1 cellular context compared by ENCODE assay signal in genomic region chr12:4538207-4539160, GRCh38.
TF ChIP-seq lines count a peak whose summit lies in the region.

Gene RAD51AP1, plus strand, starts transcription at chr12:4538890. Its CDS starts 50 bp downstream, at chr12:4538940.

TF ChIP-seq in HepG2, 621 proteins besides CTCF, POLR2A, EP300 and RAD21 (continued from another document and continues in another):
- TF ChIP-seq MXI1 (IDR thresholded peaks at IDR 0.05; ENCODE audit: borderline replicate concordance, low read depth, low read length) (peak; percentile 72; the same call in 1 of the 3 replicates), TEAD3 (CRISPR knock-in tag; optimal IDR thresholded peaks at IDR 0.05; ENCODE audit: borderline replicate concordance) (peak; percentile 75), GMEB2 (CRISPR knock-in tag; IDR thresholded peaks at IDR 0.05; ENCODE audit: low read depth) (no peak), ZNF598 (CRISPR knock-in tag; IDR thresholded peaks at IDR 0.05; ENCODE audit: borderline replicate concordance) (no peak), JUNB (CRISPR knock-in tag; IDR thresholded peaks at IDR 0.05; ENCODE audit: borderline replicate concordance) (no peak; the same call in 1 of the 2 replicates), ZNF747 (CRISPR knock-in tag; IDR thresholded peaks at IDR 0.05; ENCODE audit: borderline replicate concordance) (no peak; the same call in 1 of the 2 replicates), HNRNPLL (IDR thresholded peaks at IDR 0.05; ENCODE audit: low read depth, low read length, poor library complexity, severe bottlenecking) (peak; percentile 28), TEAD2 (CRISPR knock-in tag; IDR thresholded peaks at IDR 0.05) (no peak), ZC3H4 (CRISPR knock-in tag; IDR thresholded peaks at IDR 0.05; ENCODE audit: borderline replicate concordance) (no peak), ZSCAN22 (CRISPR knock-in tag; IDR thresholded peaks at IDR 0.05) (no peak), ZNF674 (CRISPR knock-in tag; IDR thresholded peaks at IDR 0.05; ENCODE audit: low read depth) (no peak), FOXA1 (IDR thresholded peaks at IDR 0.05) (no peak), FOXA1 (CRISPR knock-in tag; IDR thresholded peaks at IDR 0.05) (peak; percentile 53), RARA (CRISPR knock-in tag; IDR thresholded peaks at IDR 0.05) (no peak), PAX8 (CRISPR knock-in tag; IDR thresholded peaks at IDR 0.05; ENCODE audit: borderline replicate concordance) (no peak), ZSCAN12 (CRISPR knock-in tag; IDR thresholded peaks at IDR 0.05) (no peak), HIVEP1 (CRISPR knock-in tag; IDR thresholded peaks at IDR 0.05) (0 out of 2 replicates have a peak, but pooled peaks have one; percentile 63), SOX6 (IDR thresholded peaks at IDR 0.05) (no peak), SOX6 (CRISPR knock-in tag; IDR thresholded peaks at IDR 0.05) (peak; percentile 42; the same call in 1 of the 2 replicates), ZNF563 (CRISPR knock-in tag; IDR thresholded peaks at IDR 0.05) (0 out of 2 replicates have a peak, but pooled peaks have one; percentile 28), NR2F6 (IDR thresholded peaks at IDR 0.05) (no peak), NR2F6 (CRISPR knock-in tag; IDR thresholded peaks at IDR 0.05) (no peak), GMEB1 (CRISPR knock-in tag; IDR thresholded peaks at IDR 0.05; ENCODE audit: borderline replicate concordance) (peak; percentile 65; the same call in 1 of the 2 replicates), ZNF556 (CRISPR knock-in tag; IDR thresholded peaks at IDR 0.05; ENCODE audit: borderline replicate concordance) (no peak), TGIF2 (CRISPR knock-in tag; IDR thresholded peaks at IDR 0.05) (peak; percentile 94), ZNF33B (CRISPR knock-in tag; IDR thresholded peaks at IDR 0.05) (no peak), ZNF644 (CRISPR knock-in tag; IDR thresholded peaks at IDR 0.05; ENCODE audit: low read depth) (no peak), KDM2A (CRISPR knock-in tag; IDR thresholded peaks at IDR 0.05; ENCODE audit: borderline replicate concordance, low read depth) (peak; percentile 82), MED13 (CRISPR knock-in tag; IDR thresholded peaks at IDR 0.05) (no peak), MBNL3 (CRISPR knock-in tag; conservative IDR thresholded peaks at IDR 0.05) (no peak)
- TF ChIP-seq, protein P1, sequence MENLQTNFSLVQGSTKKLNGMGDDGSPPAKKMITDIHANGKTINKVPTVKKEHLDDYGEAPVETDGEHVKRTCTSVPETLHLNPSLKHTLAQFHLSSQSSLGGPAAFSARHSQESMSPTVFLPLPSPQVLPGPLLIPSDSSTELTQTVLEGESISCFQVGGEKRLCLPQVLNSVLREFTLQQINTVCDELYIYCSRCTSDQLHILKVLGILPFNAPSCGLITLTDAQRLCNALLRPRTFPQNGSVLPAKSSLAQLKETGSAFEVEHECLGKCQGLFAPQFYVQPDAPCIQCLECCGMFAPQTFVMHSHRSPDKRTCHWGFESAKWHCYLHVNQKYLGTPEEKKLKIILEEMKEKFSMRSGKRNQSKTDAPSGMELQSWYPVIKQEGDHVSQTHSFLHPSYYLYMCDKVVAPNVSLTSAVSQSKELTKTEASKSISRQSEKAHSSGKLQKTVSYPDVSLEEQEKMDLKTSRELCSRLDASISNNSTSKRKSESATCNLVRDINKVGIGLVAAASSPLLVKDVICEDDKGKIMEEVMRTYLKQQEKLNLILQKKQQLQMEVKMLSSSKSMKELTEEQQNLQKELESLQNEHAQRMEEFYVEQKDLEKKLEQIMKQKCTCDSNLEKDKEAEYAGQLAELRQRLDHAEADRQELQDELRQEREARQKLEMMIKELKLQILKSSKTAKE (CRISPR knock-in tag; IDR thresholded peaks at IDR 0.05; ENCODE audit: borderline replicate concordance): no peak
- TF ChIP-seq, protein P2, sequence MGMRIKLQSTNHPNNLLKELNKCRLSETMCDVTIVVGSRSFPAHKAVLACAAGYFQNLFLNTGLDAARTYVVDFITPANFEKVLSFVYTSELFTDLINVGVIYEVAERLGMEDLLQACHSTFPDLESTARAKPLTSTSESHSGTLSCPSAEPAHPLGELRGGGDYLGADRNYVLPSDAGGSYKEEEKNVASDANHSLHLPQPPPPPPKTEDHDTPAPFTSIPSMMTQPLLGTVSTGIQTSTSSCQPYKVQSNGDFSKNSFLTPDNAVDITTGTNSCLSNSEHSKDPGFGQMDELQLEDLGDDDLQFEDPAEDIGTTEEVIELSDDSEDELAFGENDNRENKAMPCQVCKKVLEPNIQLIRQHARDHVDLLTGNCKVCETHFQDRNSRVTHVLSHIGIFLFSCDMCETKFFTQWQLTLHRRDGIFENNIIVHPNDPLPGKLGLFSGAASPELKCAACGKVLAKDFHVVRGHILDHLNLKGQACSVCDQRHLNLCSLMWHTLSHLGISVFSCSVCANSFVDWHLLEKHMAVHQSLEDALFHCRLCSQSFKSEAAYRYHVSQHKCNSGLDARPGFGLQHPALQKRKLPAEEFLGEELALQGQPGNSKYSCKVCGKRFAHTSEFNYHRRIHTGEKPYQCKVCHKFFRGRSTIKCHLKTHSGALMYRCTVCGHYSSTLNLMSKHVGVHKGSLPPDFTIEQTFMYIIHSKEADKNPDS (CRISPR knock-in tag; IDR thresholded peaks at IDR 0.05): no peak
- TF ChIP-seq, protein P3, sequence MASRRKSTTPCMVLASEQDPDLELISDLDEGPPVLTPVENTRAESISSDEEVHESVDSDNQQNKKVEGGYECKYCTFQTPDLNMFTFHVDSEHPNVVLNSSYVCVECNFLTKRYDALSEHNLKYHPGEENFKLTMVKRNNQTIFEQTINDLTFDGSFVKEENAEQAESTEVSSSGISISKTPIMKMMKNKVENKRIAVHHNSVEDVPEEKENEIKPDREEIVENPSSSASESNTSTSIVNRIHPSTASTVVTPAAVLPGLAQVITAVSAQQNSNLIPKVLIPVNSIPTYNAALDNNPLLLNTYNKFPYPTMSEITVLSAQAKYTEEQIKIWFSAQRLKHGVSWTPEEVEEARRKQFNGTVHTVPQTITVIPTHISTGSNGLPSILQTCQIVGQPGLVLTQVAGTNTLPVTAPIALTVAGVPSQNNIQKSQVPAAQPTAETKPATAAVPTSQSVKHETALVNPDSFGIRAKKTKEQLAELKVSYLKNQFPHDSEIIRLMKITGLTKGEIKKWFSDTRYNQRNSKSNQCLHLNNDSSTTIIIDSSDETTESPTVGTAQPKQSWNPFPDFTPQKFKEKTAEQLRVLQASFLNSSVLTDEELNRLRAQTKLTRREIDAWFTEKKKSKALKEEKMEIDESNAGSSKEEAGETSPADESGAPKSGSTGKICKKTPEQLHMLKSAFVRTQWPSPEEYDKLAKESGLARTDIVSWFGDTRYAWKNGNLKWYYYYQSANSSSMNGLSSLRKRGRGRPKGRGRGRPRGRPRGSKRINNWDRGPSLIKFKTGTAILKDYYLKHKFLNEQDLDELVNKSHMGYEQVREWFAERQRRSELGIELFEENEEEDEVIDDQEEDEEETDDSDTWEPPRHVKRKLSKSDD (CRISPR knock-in tag; IDR thresholded peaks at IDR 0.05; ENCODE audit: low read depth): no peak
- TF ChIP-seq, protein P4, sequence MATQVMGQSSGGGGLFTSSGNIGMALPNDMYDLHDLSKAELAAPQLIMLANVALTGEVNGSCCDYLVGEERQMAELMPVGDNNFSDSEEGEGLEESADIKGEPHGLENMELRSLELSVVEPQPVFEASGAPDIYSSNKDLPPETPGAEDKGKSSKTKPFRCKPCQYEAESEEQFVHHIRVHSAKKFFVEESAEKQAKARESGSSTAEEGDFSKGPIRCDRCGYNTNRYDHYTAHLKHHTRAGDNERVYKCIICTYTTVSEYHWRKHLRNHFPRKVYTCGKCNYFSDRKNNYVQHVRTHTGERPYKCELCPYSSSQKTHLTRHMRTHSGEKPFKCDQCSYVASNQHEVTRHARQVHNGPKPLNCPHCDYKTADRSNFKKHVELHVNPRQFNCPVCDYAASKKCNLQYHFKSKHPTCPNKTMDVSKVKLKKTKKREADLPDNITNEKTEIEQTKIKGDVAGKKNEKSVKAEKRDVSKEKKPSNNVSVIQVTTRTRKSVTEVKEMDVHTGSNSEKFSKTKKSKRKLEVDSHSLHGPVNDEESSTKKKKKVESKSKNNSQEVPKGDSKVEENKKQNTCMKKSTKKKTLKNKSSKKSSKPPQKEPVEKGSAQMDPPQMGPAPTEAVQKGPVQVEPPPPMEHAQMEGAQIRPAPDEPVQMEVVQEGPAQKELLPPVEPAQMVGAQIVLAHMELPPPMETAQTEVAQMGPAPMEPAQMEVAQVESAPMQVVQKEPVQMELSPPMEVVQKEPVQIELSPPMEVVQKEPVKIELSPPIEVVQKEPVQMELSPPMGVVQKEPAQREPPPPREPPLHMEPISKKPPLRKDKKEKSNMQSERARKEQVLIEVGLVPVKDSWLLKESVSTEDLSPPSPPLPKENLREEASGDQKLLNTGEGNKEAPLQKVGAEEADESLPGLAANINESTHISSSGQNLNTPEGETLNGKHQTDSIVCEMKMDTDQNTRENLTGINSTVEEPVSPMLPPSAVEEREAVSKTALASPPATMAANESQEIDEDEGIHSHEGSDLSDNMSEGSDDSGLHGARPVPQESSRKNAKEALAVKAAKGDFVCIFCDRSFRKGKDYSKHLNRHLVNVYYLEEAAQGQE (IDR thresholded peaks at IDR 0.05; ENCODE audit: borderline replicate concordance in 1 of 2, low read depth in 1 of 2, low read length in 2 of 2): no peak
- TF ChIP-seq, protein P5, sequence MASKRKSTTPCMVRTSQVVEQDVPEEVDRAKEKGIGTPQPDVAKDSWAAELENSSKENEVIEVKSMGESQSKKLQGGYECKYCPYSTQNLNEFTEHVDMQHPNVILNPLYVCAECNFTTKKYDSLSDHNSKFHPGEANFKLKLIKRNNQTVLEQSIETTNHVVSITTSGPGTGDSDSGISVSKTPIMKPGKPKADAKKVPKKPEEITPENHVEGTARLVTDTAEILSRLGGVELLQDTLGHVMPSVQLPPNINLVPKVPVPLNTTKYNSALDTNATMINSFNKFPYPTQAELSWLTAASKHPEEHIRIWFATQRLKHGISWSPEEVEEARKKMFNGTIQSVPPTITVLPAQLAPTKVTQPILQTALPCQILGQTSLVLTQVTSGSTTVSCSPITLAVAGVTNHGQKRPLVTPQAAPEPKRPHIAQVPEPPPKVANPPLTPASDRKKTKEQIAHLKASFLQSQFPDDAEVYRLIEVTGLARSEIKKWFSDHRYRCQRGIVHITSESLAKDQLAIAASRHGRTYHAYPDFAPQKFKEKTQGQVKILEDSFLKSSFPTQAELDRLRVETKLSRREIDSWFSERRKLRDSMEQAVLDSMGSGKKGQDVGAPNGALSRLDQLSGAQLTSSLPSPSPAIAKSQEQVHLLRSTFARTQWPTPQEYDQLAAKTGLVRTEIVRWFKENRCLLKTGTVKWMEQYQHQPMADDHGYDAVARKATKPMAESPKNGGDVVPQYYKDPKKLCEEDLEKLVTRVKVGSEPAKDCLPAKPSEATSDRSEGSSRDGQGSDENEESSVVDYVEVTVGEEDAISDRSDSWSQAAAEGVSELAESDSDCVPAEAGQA (IDR thresholded peaks at IDR 0.05; ENCODE audit: low read depth): peak; percentile 80; the same call in 1 of the 2 replicates
- TF ChIP-seq, protein P5 (CRISPR knock-in tag; IDR thresholded peaks at IDR 0.05; ENCODE audit: borderline replicate concordance): no peak
- TF ChIP-seq, protein P6, sequence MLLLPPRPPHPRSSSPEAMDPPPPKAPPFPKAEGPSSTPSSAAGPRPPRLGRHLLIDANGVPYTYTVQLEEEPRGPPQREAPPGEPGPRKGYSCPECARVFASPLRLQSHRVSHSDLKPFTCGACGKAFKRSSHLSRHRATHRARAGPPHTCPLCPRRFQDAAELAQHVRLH (CRISPR knock-in tag; IDR thresholded peaks at IDR 0.05; ENCODE audit: borderline replicate concordance, low read depth): 0 out of 2 replicates have a peak, but pooled peaks have one; percentile 50
- TF ChIP-seq, protein P7, sequence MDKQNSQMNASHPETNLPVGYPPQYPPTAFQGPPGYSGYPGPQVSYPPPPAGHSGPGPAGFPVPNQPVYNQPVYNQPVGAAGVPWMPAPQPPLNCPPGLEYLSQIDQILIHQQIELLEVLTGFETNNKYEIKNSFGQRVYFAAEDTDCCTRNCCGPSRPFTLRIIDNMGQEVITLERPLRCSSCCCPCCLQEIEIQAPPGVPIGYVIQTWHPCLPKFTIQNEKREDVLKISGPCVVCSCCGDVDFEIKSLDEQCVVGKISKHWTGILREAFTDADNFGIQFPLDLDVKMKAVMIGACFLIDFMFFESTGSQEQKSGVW (CRISPR knock-in tag; IDR thresholded peaks at IDR 0.05; ENCODE audit: borderline replicate concordance): no peak
